19 cellular contexts compared by ENCODE assay signal in genomic region chr5:71891406-71891805, GRCh38.
"Had no signal": no experiment of that assay in that cellular context is flagged by ENCODE, and none has a peak within 500 bp of the region (broad histone marks: within the 10 kb centered on the region; RNA-seq: fewer than 3 reads in every experiment).

No MANE protein-coding gene starts in this region.

- H3K27ac ChIP-seq: colonic mucosa, upper lobe of left lung, vagina, VCaP had no signal

- ATAC-seq: activated naive CD4-positive, alpha-beta T cell treated with anti-CD3 and anti-CD28 coated beads, Interleukin-2, amount 50 U/mL, for 72 hours; activated T-cell treated with anti-CD3 and anti-CD28 coated beads, Interleukin-2, amount 50 U/mL, for 72 hours; natural killer cell treated with Interleukin-12 subunit alpha and Interleukin-12 subunit beta and Interleukin-15 and Interleukin-18, amount 100 ng/mL, for 72 hours; stimulated activated effector memory CD8-positive, alpha-beta T cell treated with anti-CD3 and anti-CD28 coated beads, Interleukin-12 subunit alpha, Interleukin-12 subunit beta, amount 100 ng/mL, for 72 hours had no signal

- H3K9me3 ChIP-seq: colonic mucosa, upper lobe of left lung, vagina had no signal

- H3K4me1 ChIP-seq: colonic mucosa, vagina had no signal

- H3K27me3 ChIP-seq: colonic mucosa, upper lobe of left lung, vagina had no signal

- H3K4me3 ChIP-seq: colonic mucosa, upper lobe of left lung, vagina had no signal

- DNase-seq: activated CD4-positive, alpha-beta T cell treated with anti-CD3 and anti-CD28 coated beads for 4 hours; activated CD4-positive, alpha-beta T cell treated with anti-CD3 and anti-CD28 coated beads, Interleukin-2, amount 50 U/mL, for 4 hours; activated naive CD4-positive, alpha-beta T cell; activated T-cell treated with anti-CD3 and anti-CD28 coated beads for 4 hours; activated T-cell treated with anti-CD3 and anti-CD28 coated beads, Interleukin-2, amount 50 U/mL, for 72 hours; cerebellar nuclear complex; colonic mucosa; effector memory CD4-positive, alpha-beta T cell; erythroblast; head of caudate nucleus; small intestine; stimulated activated CD4-positive, alpha-beta T cell treated with anti-CD3 and anti-CD28 coated beads, Interleukin-4, amount 100 ng/mL, for 24 hours; T-helper 9 cell had no signal

- H3K36me3 ChIP-seq: colonic mucosa, upper lobe of left lung, vagina had no signal
